ENCODE assay signal across 23 cellular contexts in the genomic region with DNA sequence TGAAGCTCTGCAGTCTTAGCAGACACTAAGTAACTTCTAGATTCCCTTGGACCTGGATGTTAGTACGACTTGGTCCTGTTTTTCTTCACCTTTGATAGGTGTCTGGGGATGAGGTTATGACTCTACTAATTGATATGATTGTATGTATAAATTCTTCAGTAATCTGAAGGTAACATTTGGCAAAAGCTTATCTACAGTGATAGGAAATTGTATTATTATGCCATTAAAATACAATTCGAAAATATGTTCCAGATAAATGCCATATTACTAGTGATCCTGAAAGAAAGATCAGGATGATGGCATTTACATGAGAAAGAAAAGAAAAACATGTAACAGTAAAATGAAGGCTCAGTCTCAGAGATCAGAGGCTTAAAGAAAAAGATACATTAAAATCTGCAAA.
"Had no signal": no experiment of that assay in that cellular context is flagged by ENCODE, and none has a peak within 500 bp of the region (broad histone marks: within the 10 kb centered on the region; RNA-seq: fewer than 3 reads in every experiment).

No MANE protein-coding gene starts in this region.

- H3K27me3 ChIP-seq: neutrophil, tibial nerve, upper lobe of right lung, uterus had no signal

- H3K4me3 Mint-ChIP-seq: immature natural killer cell; natural killer cell; neural crest cell; stimulated activated naive B cell treated with anti-CD40 and anti-IgM and Interleukin-4, amounts not matched to agents 10 μg/mL and 1 μg/mL and 100 μg/mL, for 72 hours; stimulated activated naive CD8-positive, alpha-beta T cell treated with anti-CD3 and anti-CD28 coated beads, Interleukin-15, Interleukin-2, amounts not matched to agents 100 ng/mL and 50 ng/mL, for 24 hours had no signal

- H3K4me3 ChIP-seq: dorsolateral prefrontal cortex, left ventricle myocardium inferior, lower lobe of right lung, prostate gland, skin epidermis, thoracic aorta, tibial nerve, upper lobe of right lung, uterus had no signal

- H3K4me1 Mint-ChIP-seq: immature natural killer cell; natural killer cell; stimulated activated naive B cell treated with anti-CD40 and anti-IgM and Interleukin-4, amounts not matched to agents 10 μg/mL and 1 μg/mL and 100 μg/mL, for 72 hours had no signal

- H3K9me3 Mint-ChIP-seq: neural crest cell; stimulated activated naive B cell treated with anti-CD40 and anti-IgM and Interleukin-4, amounts not matched to agents 10 μg/mL and 1 μg/mL and 100 μg/mL, for 72 hours; stimulated activated naive CD8-positive, alpha-beta T cell treated with anti-CD3 and anti-CD28 coated beads, Interleukin-15, Interleukin-2, amounts not matched to agents 100 ng/mL and 50 ng/mL, for 24 hours had no signal

- H3K27ac Mint-ChIP-seq: immature natural killer cell; natural killer cell; stimulated activated naive B cell treated with anti-CD40 and anti-IgM and Interleukin-4, amounts not matched to agents 10 μg/mL and 1 μg/mL and 100 μg/mL, for 72 hours; stimulated activated naive CD8-positive, alpha-beta T cell treated with anti-CD3 and anti-CD28 coated beads, Interleukin-15, Interleukin-2, amounts not matched to agents 100 ng/mL and 50 ng/mL, for 24 hours had no signal

- DNase-seq: dorsolateral prefrontal cortex; effector CD4-positive, alpha-beta T cell; hypothalamus; immature natural killer cell; islet precursor cell; kidney glomerular epithelial cell; left colon; left ventricle myocardium inferior; lower lobe of right lung; natural killer cell; right cardiac atrium; stimulated activated CD4-positive, alpha-beta T cell treated with anti-CD3 and anti-CD28 coated beads, Interleukin-15, amount 100 ng/mL, for 24 hours; stimulated activated CD4-positive, alpha-beta T cell treated with anti-CD3 and anti-CD28 coated beads, Interleukin-2, amount 100 ng/mL, for 48 hours; stimulated activated naive B cell treated with anti-CD40 and anti-IgM and Interleukin-4, amounts not matched to agents 10 μg/mL and 1 μg/mL and 100 μg/mL, for 72 hours; upper lobe of right lung; uterus had no signal

- H3K27ac ChIP-seq: dorsolateral prefrontal cortex, lower lobe of right lung, neutrophil, prostate gland, skin epidermis, thoracic aorta, tibial nerve, upper lobe of right lung, uterus had no signal

- H3K4me1 ChIP-seq: left ventricle myocardium inferior, lower lobe of right lung, prostate gland, uterus had no signal

- H3K27me3 Mint-ChIP-seq: stimulated activated naive B cell treated with anti-CD40 and anti-IgM and Interleukin-4, amounts not matched to agents 10 μg/mL and 1 μg/mL and 100 μg/mL, for 72 hours; stimulated activated naive CD8-positive, alpha-beta T cell treated with anti-CD3 and anti-CD28 coated beads, Interleukin-15, Interleukin-2, amounts not matched to agents 100 ng/mL and 50 ng/mL, for 24 hours had no signal

- H3K36me3 Mint-ChIP-seq: immature natural killer cell; natural killer cell; stimulated activated naive B cell treated with anti-CD40 and anti-IgM and Interleukin-4, amounts not matched to agents 10 μg/mL and 1 μg/mL and 100 μg/mL, for 72 hours had no signal

- H3K36me3 ChIP-seq: left ventricle myocardium inferior, lower lobe of right lung, neutrophil, prostate gland, thoracic aorta, tibial nerve, upper lobe of right lung, uterus had no signal

- ATAC-seq: left colon; lower lobe of right lung; natural killer cell; stimulated activated naive B cell treated with anti-CD40 and anti-IgM and Interleukin-4, amounts not matched to agents 10 μg/mL and 1 μg/mL and 100 μg/mL, for 72 hours; upper lobe of right lung had no signal
